In the genomic region with DNA sequence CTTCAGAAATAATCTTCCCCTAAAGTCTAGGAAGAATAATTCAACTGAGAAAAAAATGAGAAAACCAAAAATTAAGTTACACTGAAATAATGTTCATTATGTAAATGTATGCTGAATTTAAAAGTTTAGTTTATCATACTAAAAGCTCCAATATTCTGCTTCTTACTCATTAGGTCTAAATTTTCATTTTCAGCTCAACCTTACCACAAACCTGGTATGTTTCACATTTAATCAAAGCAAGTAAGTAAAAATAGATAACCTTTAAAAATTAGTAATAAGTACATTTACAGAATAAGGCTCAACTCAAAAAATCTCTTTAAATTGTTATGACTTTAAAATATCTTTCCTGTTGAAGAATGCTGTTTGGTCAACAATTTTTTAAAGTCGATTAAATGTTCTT, we compare ENCODE assay signal across 20 cellular contexts.
"Had no signal": no experiment of that assay in that cellular context is flagged by ENCODE, and none has a peak within 500 bp of the region (broad histone marks: within the 10 kb centered on the region; RNA-seq: fewer than 3 reads in every experiment).

No MANE protein-coding gene starts in this region.

- H3K4me3 Mint-ChIP-seq: activated naive CD4-positive, alpha-beta T cell treated with anti-CD3 and anti-CD28 coated beads for 36 hours; endodermal cell; memory B cell; nephron had no signal

- DNase-seq: activated CD4-positive, alpha-beta T cell treated with anti-CD3 and anti-CD28 coated beads for 4 hours; activated CD4-positive, alpha-beta T cell treated with anti-CD3 and anti-CD28 coated beads, Interleukin-2, amount 50 U/mL, for 48 hours; activated naive CD4-positive, alpha-beta T cell treated with anti-CD3 and anti-CD28 coated beads for 36 hours; activated T-cell treated with anti-CD3 and anti-CD28 coated beads, Interleukin-2, amount 50 U/mL, for 48 hours; amygdala; cerebellar nuclear complex; cortex of kidney; endodermal cell; heart right ventricle; left colon; right cardiac atrium; stimulated activated CD4-positive, alpha-beta T cell treated with anti-CD3 and anti-CD28 coated beads, Interleukin-12 subunit alpha, Interleukin-12 subunit beta, amount 100 ng/mL, for 4 hours; stimulated activated CD4-positive, alpha-beta T cell treated with anti-CD3 and anti-CD28 coated beads, Interleukin-4, amount 100 ng/mL, for 4 hours; stimulated activated naive CD8-positive, alpha-beta T cell treated with anti-CD3 and anti-CD28 coated beads, Interleukin-15, Interleukin-2, amounts not matched to agents 100 U/mL and 50 U/mL, for 24 hours; substantia nigra; thyroid gland had no signal

- H3K27me3 Mint-ChIP-seq: memory B cell had no signal

- H3K27ac Mint-ChIP-seq: activated naive CD4-positive, alpha-beta T cell treated with anti-CD3 and anti-CD28 coated beads for 36 hours; endodermal cell; memory B cell; nephron had no signal

- ATAC-seq: heart right ventricle; left colon; right cardiac atrium; stimulated activated naive CD8-positive, alpha-beta T cell treated with anti-CD3 and anti-CD28 coated beads, Interleukin-15, Interleukin-2, amounts not matched to agents 100 U/mL and 50 U/mL, for 24 hours had no signal

- FAIRE-seq: bronchial epithelial cell, keratinocyte had no signal

- H3K9me3 Mint-ChIP-seq: activated naive CD4-positive, alpha-beta T cell treated with anti-CD3 and anti-CD28 coated beads for 36 hours; endodermal cell; memory B cell; nephron had no signal
